In the genomic region with DNA sequence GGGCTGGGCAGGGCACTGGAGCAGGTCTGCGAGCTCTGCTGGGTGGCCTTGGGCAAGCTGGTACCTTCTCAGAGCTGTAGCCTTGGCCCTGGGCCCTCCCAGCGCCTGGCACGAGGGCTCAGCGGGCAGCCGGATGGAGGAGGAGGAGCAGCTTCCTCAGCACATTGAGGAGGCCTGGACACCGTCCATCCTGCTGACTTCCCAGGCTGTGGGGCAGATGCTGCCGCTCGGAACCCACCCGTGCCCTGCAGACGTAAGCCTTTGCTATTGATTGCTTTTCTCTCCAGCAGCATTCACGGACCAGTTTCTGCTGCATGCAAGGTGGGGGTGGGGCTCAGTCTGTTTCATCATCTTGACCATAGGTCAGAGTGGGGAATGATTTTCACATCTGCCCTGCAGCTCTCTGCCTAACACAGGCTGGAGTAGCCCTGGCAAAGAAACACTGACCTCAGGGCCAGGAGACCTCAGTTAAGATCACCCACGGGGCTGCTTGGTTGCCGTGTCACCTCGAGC, we compare ENCODE assay signal across 1 cellular context.
A peak's percentile ranks its signal among the peaks of the same experiment; 100 is the strongest.
TF ChIP-seq lines count a peak whose summit lies in the region.

No MANE protein-coding gene starts in this region.

TF ChIP-seq in HepG2, 621 proteins besides CTCF, POLR2A, EP300 and RAD21 (continued from another document):
- TF ChIP-seq ZNF687 (CRISPR knock-in tag; IDR thresholded peaks at IDR 0.05) (peak; percentile 42), ZNF264 (CRISPR knock-in tag; IDR thresholded peaks at IDR 0.05) (no peak), ARNTL (CRISPR knock-in tag; IDR thresholded peaks at IDR 0.05) (no peak), NR2F1 (CRISPR knock-in tag; IDR thresholded peaks at IDR 0.05) (peak in 1 of 2 experiments; percentile 72; a peak in 1 of 4 replicates), PCBP2 (optimal IDR thresholded peaks at IDR 0.05; ENCODE audit: low read depth, low read length, poor library complexity, severe bottlenecking) (no peak), CHD2 (IDR thresholded peaks at IDR 0.05; ENCODE audit: low read depth, low read length) (0 out of 2 replicates have a peak, but pooled peaks have one; percentile 24), KDM6A (CRISPR knock-in tag; IDR thresholded peaks at IDR 0.05; ENCODE audit: low read depth) (no peak), KLF12 (CRISPR knock-in tag; IDR thresholded peaks at IDR 0.05; ENCODE audit: borderline replicate concordance) (no peak), ZNF530 (CRISPR knock-in tag; IDR thresholded peaks at IDR 0.05; ENCODE audit: low read depth) (no peak)
- TF ChIP-seq, protein P1, sequence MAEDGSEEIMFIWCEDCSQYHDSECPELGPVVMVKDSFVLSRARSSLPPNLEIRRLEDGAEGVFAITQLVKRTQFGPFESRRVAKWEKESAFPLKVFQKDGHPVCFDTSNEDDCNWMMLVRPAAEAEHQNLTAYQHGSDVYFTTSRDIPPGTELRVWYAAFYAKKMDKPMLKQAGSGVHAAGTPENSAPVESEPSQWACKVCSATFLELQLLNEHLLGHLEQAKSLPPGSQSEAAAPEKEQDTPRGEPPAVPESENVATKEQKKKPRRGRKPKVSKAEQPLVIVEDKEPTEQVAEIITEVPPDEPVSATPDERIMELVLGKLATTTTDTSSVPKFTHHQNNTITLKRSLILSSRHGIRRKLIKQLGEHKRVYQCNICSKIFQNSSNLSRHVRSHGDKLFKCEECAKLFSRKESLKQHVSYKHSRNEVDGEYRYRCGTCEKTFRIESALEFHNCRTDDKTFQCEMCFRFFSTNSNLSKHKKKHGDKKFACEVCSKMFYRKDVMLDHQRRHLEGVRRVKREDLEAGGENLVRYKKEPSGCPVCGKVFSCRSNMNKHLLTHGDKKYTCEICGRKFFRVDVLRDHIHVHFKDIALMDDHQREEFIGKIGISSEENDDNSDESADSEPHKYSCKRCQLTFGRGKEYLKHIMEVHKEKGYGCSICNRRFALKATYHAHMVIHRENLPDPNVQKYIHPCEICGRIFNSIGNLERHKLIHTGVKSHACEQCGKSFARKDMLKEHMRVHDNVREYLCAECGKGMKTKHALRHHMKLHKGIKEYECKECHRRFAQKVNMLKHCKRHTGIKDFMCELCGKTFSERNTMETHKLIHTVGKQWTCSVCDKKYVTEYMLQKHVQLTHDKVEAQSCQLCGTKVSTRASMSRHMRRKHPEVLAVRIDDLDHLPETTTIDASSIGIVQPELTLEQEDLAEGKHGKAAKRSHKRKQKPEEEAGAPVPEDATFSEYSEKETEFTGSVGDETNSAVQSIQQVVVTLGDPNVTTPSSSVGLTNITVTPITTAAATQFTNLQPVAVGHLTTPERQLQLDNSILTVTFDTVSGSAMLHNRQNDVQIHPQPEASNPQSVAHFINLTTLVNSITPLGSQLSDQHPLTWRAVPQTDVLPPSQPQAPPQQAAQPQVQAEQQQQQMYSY (CRISPR knock-in tag; IDR thresholded peaks at IDR 0.05): no peak
